ENCODE assay signal across 8 cellular contexts in the genomic region with DNA sequence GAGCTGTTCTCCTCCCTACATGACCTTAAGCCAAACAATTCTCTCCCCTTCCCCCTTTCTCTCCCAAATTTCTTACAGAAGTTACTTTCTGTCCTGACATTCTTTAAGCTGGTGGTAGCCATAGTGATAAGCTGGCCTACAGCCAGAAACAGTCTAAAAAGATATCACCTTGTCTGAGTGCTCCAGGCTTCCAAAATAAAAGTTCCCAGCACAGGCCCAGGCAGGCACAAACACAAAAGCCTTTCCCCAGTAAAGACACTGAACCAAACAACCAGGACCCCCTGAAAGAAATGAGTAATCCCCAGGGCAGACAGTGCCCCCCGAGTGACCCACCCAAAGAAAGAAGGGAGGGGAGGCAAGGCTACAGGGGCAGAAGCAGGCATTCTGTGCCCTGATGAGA. TPM values are rescaled to one million over a fixed set of nuclear protein-coding genes. Genes with fewer than 3 reads are reported as not detected.
DNase-seq lines count a peak whose midpoint lies in the region; ATAC-seq and TF ChIP-seq lines count a peak whose summit lies in the region.
"Had no signal": no experiment of that assay in that cellular context is flagged by ENCODE, and none has a peak within 500 bp of the region (broad histone marks: within the 10 kb centered on the region; RNA-seq: fewer than 3 reads in every experiment).

No MANE protein-coding gene starts in this region.

- no peak for ATAC-seq in naive thymus-derived CD8-positive, alpha-beta T cell
- ATAC-seq: stimulated activated naive CD8-positive, alpha-beta T cell treated with anti-CD3 and anti-CD28 coated beads, Interleukin-15, Interleukin-2, amounts not matched to agents 100 U/mL and 50 U/mL, for 24 hours had no signal

- H3K4me3 ChIP-seq in brain microvascular endothelial cell (ENCODE audit: low read depth, low read length) (no peak overlapping the region), tibial artery (no peak overlapping the region), OCI-LY7 (ENCODE audit: low read depth, low read length, poor library complexity, severe bottlenecking) (no peak overlapping the region), WERI-Rb-1 (ENCODE audit: low read depth, low read length) (no peak overlapping the region)

- CTCF ChIA-PET in OCI-LY7 (lab: Charles Lee; ENCODE audit: unreplicated experiment): interaction anchor here (0.7 kb wide), 1 partner anchor 1495 kb away, joined by 3 read pairs; no protein-coding TSS in a partner anchor

- H3K4me3 Mint-ChIP-seq in naive thymus-derived CD8-positive, alpha-beta T cell: no peak overlapping the region

- H3K4me2 ChIP-seq in OCI-LY7 (ENCODE audit: low read length): no peak overlapping the region

- intact Hi-C loops in tibial artery (cut with DNase I; ENCODE audit: low total_unique reads): no loop called here
- intact Hi-C loops in OCI-LY7 (cut with micrococcal nuclease; ENCODE audit: unreplicated experiment): no loop called here

- POLR2A ChIA-PET in OCI-LY7 (lab: Charles Lee): no interaction called here
- POLR2A ChIA-PET in naive thymus-derived CD8-positive, alpha-beta T cell (lab: Charles Lee): no interaction called here

- peaks cover 3 to 10% (median 3%) of the 10 kb centered on the region in 3 donors for H3K36me3 Mint-ChIP-seq in naive thymus-derived CD8-positive, alpha-beta T cell

- TF ChIP-seq CTCF in brain microvascular endothelial cell (IDR thresholded peaks at IDR 0.05; ENCODE audit: low read depth, low read length, missing control alignments): no peak
- TF ChIP-seq CTCF in tibial artery (IDR thresholded peaks at IDR 0.05): no peak
- TF ChIP-seq CTCF in OCI-LY7 (conservative IDR thresholded peaks at IDR 0.05; ENCODE audit: low read length): no peak
- TF ChIP-seq CTCF in WERI-Rb-1 (IDR thresholded peaks at IDR 0.05; ENCODE audit: low read depth, low read length): no peak

- H3K9me3 Mint-ChIP-seq in naive thymus-derived CD8-positive, alpha-beta T cell: peaks cover 0 to 11% (median 0%) of the 10 kb centered on the region in 9 donors

- DNase-seq in NCI-H2029 treated with DMSO at 0.1 percent for 48 hours (lab: John Stamatoyannopoulos, UW): peak; percentile 50
- peak; percentile 32 for DNase-seq in brain microvascular endothelial cell
- DNase-seq in tibial artery: no peak
- DNase-seq in OCI-LY7 (ENCODE audit: low spot score): no peak
- DNase-seq in WERI-Rb-1: no peak
- DNase-seq in naive thymus-derived CD8-positive, alpha-beta T cell: no peak
- DNase-seq: stimulated activated naive CD8-positive, alpha-beta T cell treated with anti-CD3 and anti-CD28 coated beads, Interleukin-15, Interleukin-2, amounts not matched to agents 100 U/mL and 50 U/mL, for 24 hours had no signal

- no peaks in the 10 kb centered on the region for H3K9me3 ChIP-seq in tibial artery
- H3K9me3 ChIP-seq in OCI-LY7 (ENCODE audit: low read length): peaks cover 3% of the 10 kb centered on the region; the same call in 1 of the 2 replicates
- peaks cover 3% of the 10 kb centered on the region for H3K9me3 ChIP-seq in WERI-Rb-1 (ENCODE audit: severe bottlenecking)

- peak overlapping the region in 2 of 10 donors; percentile 12 to 57 for H3K27ac Mint-ChIP-seq in naive thymus-derived CD8-positive, alpha-beta T cell

- in situ Hi-C loops in brain microvascular endothelial cell (cut with HindIII; ENCODE audit: low pct_ligation_motif_present, low sequenced_read_pairs): no loop called here

- H3K4me1 ChIP-seq in tibial artery (peaks cover 4 to 55% (median 46%) of the 10 kb centered on the region in 4 donors), OCI-LY7 (ENCODE audit: insufficient read depth, low read length, poor library complexity, severe bottlenecking) (peaks cover 27% of the 10 kb centered on the region)

- H4K20me1 ChIP-seq in OCI-LY7 (ENCODE audit: insufficient read depth, low read length): no peaks in the 10 kb centered on the region

- H3K4me1 Mint-ChIP-seq in naive thymus-derived CD8-positive, alpha-beta T cell: peaks cover 23 to 45% (median 29%) of the 10 kb centered on the region in 4 donors

- H3K36me3 ChIP-seq in brain microvascular endothelial cell (replicated peaks) (no peaks in the 10 kb centered on the region), tibial artery (no peaks in the 10 kb centered on the region), OCI-LY7 (ENCODE audit: insufficient read depth, low read length) (no peaks in the 10 kb centered on the region), WERI-Rb-1 (no peaks in the 10 kb centered on the region)

- no peak overlapping the region for H3K27ac ChIP-seq in brain microvascular endothelial cell
- peak overlapping the region; percentile 5 for H3K27ac ChIP-seq in layer of hippocampus (ENCODE audit: low read depth, low read length)
- H3K27ac ChIP-seq in tibial artery: peak overlapping the region; percentile 62 to 79
- no peak overlapping the region for H3K27ac ChIP-seq in OCI-LY7 (ENCODE audit: low read depth, low read length, poor library complexity, severe bottlenecking)
- no peak overlapping the region for H3K27ac ChIP-seq in WERI-Rb-1

- no peaks in the 10 kb centered on the region for H3K27me3 ChIP-seq in brain microvascular endothelial cell (replicated peaks)
- H3K27me3 ChIP-seq in layer of hippocampus (ENCODE audit: control insufficient read depth, insufficient read depth, low read length): no peaks in the 10 kb centered on the region
- no peaks in the 10 kb centered on the region for H3K27me3 ChIP-seq in tibial artery
- H3K27me3 ChIP-seq in WERI-Rb-1 (ENCODE audit: insufficient read depth, low read depth, severe bottlenecking): no peaks in the 10 kb centered on the region

- no peak overlapping the region for H2AFZ ChIP-seq in OCI-LY7 (ENCODE audit: low read length)

- no peaks in the 10 kb centered on the region for H3K27me3 Mint-ChIP-seq in naive thymus-derived CD8-positive, alpha-beta T cell

- H3K79me2 ChIP-seq in OCI-LY7 (ENCODE audit: insufficient read depth, low read depth, low read length): no peaks in the 10 kb centered on the region

- BruUV-seq in OCI-LY7 (replicated peaks; lab: Mats Ljungman, UMichigan): no TSS peak

- H3K9me2 ChIP-seq in OCI-LY7 (ENCODE audit: insufficient read depth, low read length): no peaks in the 10 kb centered on the region

RNA-seq across cellular contexts. Expression of gene SIL1, which starts 19.2 kb away (rescaled TPM):
- 9.2 and 11.4 TPM in 2 replicates for total RNA-seq in OCI-LY7 (2014; rRNA removed; shearing (Covaris generic))
- total RNA-seq in OCI-LY7 (2022): 22.8 and 25.8 TPM in 2 replicates
- 10 to 100 TPM; 14.3 to 16.2 TPM for total RNA-seq in naive thymus-derived CD8-positive, alpha-beta T cell
- polyA plus RNA-seq in naive thymus-derived CD8-positive, alpha-beta T cell: 10 to 100 TPM; 11.9 to 14.2 (median 13.5) TPM

Comparison
In these comparisons a context has a peak if more than half of its experiments do, and no peak if none do; other contexts are left out.
1. DNase-seq: peak in NCI-H2029 treated with DMSO at 0.1 percent for 48 hours (single experiment) and brain microvascular endothelial cell (single experiment); none in tibial artery (0 of 2), OCI-LY7 (single experiment), WERI-Rb-1 (single experiment) and naive thymus-derived CD8-positive, alpha-beta T cell (0 of 10).
2. H3K27ac ChIP-seq: peak in layer of hippocampus (single experiment) and tibial artery (2 of 2); none in brain microvascular endothelial cell (single experiment), OCI-LY7 (single experiment) and WERI-Rb-1 (single experiment).